21 cellular contexts compared by ENCODE assay signal in the genomic region with DNA sequence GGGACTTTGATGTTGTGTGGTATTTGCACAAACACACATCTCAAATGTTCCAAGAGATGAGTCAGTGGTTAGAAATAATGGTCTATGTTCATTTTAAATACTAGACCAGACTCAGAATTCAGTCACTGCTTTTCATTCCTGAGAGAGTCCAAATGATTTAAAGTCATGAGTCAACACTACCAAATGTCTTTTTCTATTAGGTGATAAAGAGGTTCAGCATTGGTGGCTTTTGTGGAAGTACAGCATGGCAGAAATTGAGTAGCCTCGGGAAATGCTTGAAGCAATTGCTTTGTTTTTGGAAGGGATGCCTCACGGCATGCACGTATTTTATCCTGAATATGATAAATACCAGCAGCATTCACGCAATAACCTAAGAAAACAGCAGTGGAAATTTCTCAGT.
A peak's percentile ranks its signal among the peaks of the same experiment; 100 is the strongest.
DNase-seq lines count a peak whose midpoint lies in the region; TF ChIP-seq lines count a peak whose summit lies in the region.
"Had no signal": no experiment of that assay in that cellular context is flagged by ENCODE, and none has a peak within 500 bp of the region (broad histone marks: within the 10 kb centered on the region; RNA-seq: fewer than 3 reads in every experiment).

No MANE protein-coding gene starts in this region.

- intact Hi-C loops in activated CD4-positive, alpha-beta T cell treated with anti-CD3 and anti-CD28 coated beads, Interleukin-2, amount 10 ng/mL, durations not matched to agents 24 days and 14 days (cut with micrococcal nuclease): no loop called here

- no peaks in the 10 kb centered on the region for H3K27me3 Mint-ChIP-seq in glutamatergic neuron (ENCODE audit: unreplicated experiment)
- H3K27me3 Mint-ChIP-seq in activated CD4-positive, alpha-beta T cell treated with anti-CD3 and anti-CD28 coated beads, Interleukin-2, amount 10 ng/mL, durations not matched to agents 24 days and 14 days: no peaks in the 10 kb centered on the region
- H3K27me3 Mint-ChIP-seq: progenitor cell of endocrine pancreas had no signal

- no peak overlapping the region for H3K4me3 Mint-ChIP-seq in glutamatergic neuron (ENCODE audit: unreplicated experiment)
- no peak overlapping the region for H3K4me3 Mint-ChIP-seq in activated CD4-positive, alpha-beta T cell treated with anti-CD3 and anti-CD28 coated beads, Interleukin-2, amount 10 ng/mL, durations not matched to agents 24 days and 14 days
- H3K4me3 Mint-ChIP-seq: CD8-positive, alpha-beta T cell had no signal

- no peaks in the 10 kb centered on the region for H3K36me3 Mint-ChIP-seq in glutamatergic neuron (ENCODE audit: unreplicated experiment)
- no peaks in the 10 kb centered on the region for H3K36me3 Mint-ChIP-seq in activated CD4-positive, alpha-beta T cell treated with anti-CD3 and anti-CD28 coated beads, Interleukin-2, amount 10 ng/mL, durations not matched to agents 24 days and 14 days (ENCODE audit: low read depth)
- H3K36me3 Mint-ChIP-seq: CD8-positive, alpha-beta T cell had no signal

- DNase-seq in ELR (ENCODE audit: low read depth): peak; percentile 27
- peak; percentile 17 for DNase-seq in RKO (ENCODE audit: low spot score)
- peak; percentile 79 for DNase-seq in dedifferentiated amniotic fluid mesenchymal stem cell (ENCODE audit: extremely low spot score)
- DNase-seq in retinal pigment epithelial cell (ENCODE audit: low read depth): peak; percentile 0
- DNase-seq in mucosa of gallbladder (ENCODE audit: low spot score): no peak
- no peak for DNase-seq in glutamatergic neuron
- no peak for DNase-seq in GM19238 (ENCODE audit: insufficient read length, low spot score)
- DNase-seq in activated CD4-positive, alpha-beta T cell treated with anti-CD3 and anti-CD28 coated beads, Interleukin-2, amount 10 ng/mL, durations not matched to agents 24 days and 14 days: no peak
- DNase-seq: activated CD4-positive, alpha-beta T cell treated with anti-CD3 and anti-CD28 coated beads for 1 hour; CD8-positive, alpha-beta T cell; cerebellar nuclear complex; GF-D8; heart right ventricle; Karpas-422; kidney glomerular epithelial cell; NCI-H1694 treated with DMSO at 0.1 percent for 48 hours; stimulated activated CD4-positive, alpha-beta T cell treated with anti-CD3 and anti-CD28 coated beads, Interleukin-12 subunit alpha, Interleukin-12 subunit beta, amount 100 ng/mL, for 4 hours; stomach; T-helper 1 cell had no signal

- no peak overlapping the region for H3K4me3 ChIP-seq in retinal pigment epithelial cell (ENCODE audit: low read length)
- H3K4me3 ChIP-seq: heart right ventricle, stomach had no signal

- peaks cover under 1% of the 10 kb centered on the region for H3K9me3 Mint-ChIP-seq in glutamatergic neuron (ENCODE audit: unreplicated experiment)
- peaks cover 3% of the 10 kb centered on the region for H3K9me3 Mint-ChIP-seq in activated CD4-positive, alpha-beta T cell treated with anti-CD3 and anti-CD28 coated beads, Interleukin-2, amount 10 ng/mL, durations not matched to agents 24 days and 14 days

- no peaks in the 10 kb centered on the region for H3K4me1 Mint-ChIP-seq in glutamatergic neuron (ENCODE audit: low read depth, unreplicated experiment)
- no peaks in the 10 kb centered on the region for H3K4me1 Mint-ChIP-seq in activated CD4-positive, alpha-beta T cell treated with anti-CD3 and anti-CD28 coated beads, Interleukin-2, amount 10 ng/mL, durations not matched to agents 24 days and 14 days

- H3K27ac Mint-ChIP-seq in glutamatergic neuron (ENCODE audit: unreplicated experiment): no peak overlapping the region
- H3K27ac Mint-ChIP-seq in activated CD4-positive, alpha-beta T cell treated with anti-CD3 and anti-CD28 coated beads, Interleukin-2, amount 10 ng/mL, durations not matched to agents 24 days and 14 days: no peak overlapping the region
- H3K27ac Mint-ChIP-seq: activated naive CD4-positive, alpha-beta T cell treated with anti-CD3 and anti-CD28 coated beads, Interleukin-2, amount 50 U/mL, for 72 hours; CD8-positive, alpha-beta T cell; progenitor cell of endocrine pancreas had no signal

- no peak for TF ChIP-seq CTCF in retinal pigment epithelial cell (conservative IDR thresholded peaks at IDR 0.05; ENCODE audit: low read depth, low read length)
- no peak for TF ChIP-seq CTCF in glutamatergic neuron (IDR thresholded peaks at IDR 0.05; ENCODE audit: partially characterized antibody, unreplicated experiment)

Comparison
In these comparisons a context has a peak if more than half of its experiments do, and no peak if none do; other contexts are left out.
1. DNase-seq: peak in ELR (single experiment), RKO (single experiment), dedifferentiated amniotic fluid mesenchymal stem cell (single experiment) and retinal pigment epithelial cell (single experiment); none in mucosa of gallbladder (single experiment), glutamatergic neuron (single experiment), GM19238 (single experiment) and activated CD4-positive, alpha-beta T cell treated with anti-CD3 and anti-CD28 coated beads, Interleukin-2, amount 10 ng/mL, durations not matched to agents 24 days and 14 days (single experiment).